8 cellular contexts compared by ENCODE assay signal in genomic region chr2:101012706-101013181, GRCh38. TPM values are rescaled to one million over a fixed set of nuclear protein-coding genes. Genes with fewer than 3 reads are reported as not detected.
DNase-seq lines count a peak whose midpoint lies in the region; ATAC-seq lines count a peak whose summit lies in the region.

No MANE protein-coding gene starts in this region.

- H3K36me3 Mint-ChIP-seq in immature natural killer cell, result peaks cover 0 to 14% (median 4%) of the 10 kb centered on the region in 3 donors

- no peak overlapping the region for H3K4me3 Mint-ChIP-seq in immature natural killer cell

- peaks cover 11 to 32% of the 10 kb centered on the region in 2 donors for H3K4me1 Mint-ChIP-seq in immature natural killer cell

- H3K27ac Mint-ChIP-seq in immature natural killer cell, result peak overlapping the region in 4 of 6 donors; percentile 23 to 70 (median 41)

- DNase-seq in AG08395 (ENCODE audit: low spot score), result peak; percentile 55
- peak; percentile 30 for DNase-seq in ELF-1 (ENCODE audit: low read depth, low spot score)
- DNase-seq in NCI-H2196 (lab: John Stamatoyannopoulos, UW; ENCODE audit: unreplicated experiment), result peak; percentile 65
- peak; percentile 31 for DNase-seq in amniotic epithelial cell (ENCODE audit: low read depth)
- peak; percentile 31 to 44 (median 38) for DNase-seq in immature natural killer cell
- peak; percentile 15 for DNase-seq in stimulated activated CD8-positive, alpha-beta memory T cell treated with anti-CD3 and anti-CD28 coated beads, Interleukin-15, amount 100 ng/mL, for 1 hour (ENCODE audit: low read depth)

- H3K27me3 Mint-ChIP-seq in immature natural killer cell (ENCODE audit: low read depth in 3 of 3), result no peaks in the 10 kb centered on the region

- ATAC-seq in HG03520 (IDR thresholded peaks at IDR 0.05; ENCODE audit: unreplicated experiment) (no peak), HG03432 (IDR thresholded peaks at IDR 0.05; ENCODE audit: unreplicated experiment) (no peak)

- H3K9me3 Mint-ChIP-seq in immature natural killer cell, result no peaks in the 10 kb centered on the region

RNA-seq across cellular contexts. Expression of gene RPL31, which starts 10.7 kb away (rescaled TPM):
- polyA plus RNA-seq in immature natural killer cell, result 1,000 to 10,000 TPM; 2,160 to 4,376 (median 2,775) TPM

Comparison
In these comparisons a context has a peak if more than half of its experiments do, and no peak if none do; other contexts are left out.
1. DNase-seq: peak in every context shown above with its lines; median percentile 65 in NCI-H2196; 55 in AG08395; 38 in immature natural killer cell; 31 in amniotic epithelial cell; 30 in ELF-1; 15 in stimulated activated CD8-positive, alpha-beta memory T cell treated with anti-CD3 and anti-CD28 coated beads, Interleukin-15, amount 100 ng/mL, for 1 hour.